ENCODE assay signal across 11 cellular contexts in the genomic region with DNA sequence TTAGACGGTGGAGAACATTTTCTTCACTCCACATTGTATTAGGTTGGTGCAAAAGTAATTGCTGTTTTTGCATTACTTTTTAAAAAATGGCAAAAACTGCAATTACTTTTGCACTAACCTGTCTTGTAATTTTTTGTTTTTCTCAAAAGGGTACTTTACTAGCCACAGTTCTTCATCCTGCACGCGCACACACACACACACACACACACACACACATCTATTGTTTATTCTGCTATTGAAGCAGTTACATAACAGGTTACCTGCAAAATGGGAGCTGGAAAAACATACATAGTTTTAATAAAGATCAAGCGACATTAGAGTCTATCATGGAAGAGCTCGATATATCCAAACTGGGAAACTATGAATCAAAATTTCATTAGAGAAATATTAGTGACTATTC.
DNase-seq lines count a peak whose midpoint lies in the region; ATAC-seq and TF ChIP-seq lines count a peak whose summit lies in the region.
"Had no signal": no experiment of that assay in that cellular context is flagged by ENCODE, and none has a peak within 500 bp of the region (broad histone marks: within the 10 kb centered on the region; RNA-seq: fewer than 3 reads in every experiment).

No MANE protein-coding gene starts in this region.

- no peaks in the 10 kb centered on the region for H3K36me3 Mint-ChIP-seq in activated CD4-positive, alpha-beta T cell treated with anti-CD3 and anti-CD28 coated beads, Interleukin-2, amount 10 ng/mL, durations not matched to agents 7 days and 5 days (ENCODE audit: low read depth)
- H3K36me3 Mint-ChIP-seq in activated CD4-positive, alpha-beta T cell treated with anti-CD3 and anti-CD28 coated beads for 36 hours (ENCODE audit: low read depth), result no peaks in the 10 kb centered on the region
- H3K36me3 Mint-ChIP-seq in naive thymus-derived CD4-positive, alpha-beta T cell, result no peaks in the 10 kb centered on the region
- H3K36me3 Mint-ChIP-seq: activated naive CD8-positive, alpha-beta T cell had no signal

- H3K27ac ChIP-seq in SU-DHL-6 (ENCODE audit: low read depth, low read length) (no peak overlapping the region), thyroid gland (no peak overlapping the region)
- H3K27ac ChIP-seq in naive thymus-derived CD4-positive, alpha-beta T cell (ENCODE audit: low read depth, low read length), result no peak overlapping the region
- H3K27ac ChIP-seq: SK-N-MC had no signal

- peaks cover 3 to 5% of the 10 kb centered on the region in 2 donors for H3K4me1 ChIP-seq in thyroid gland
- H3K4me1 ChIP-seq in naive thymus-derived CD4-positive, alpha-beta T cell (ENCODE audit: control insufficient read depth in 2 of 2, insufficient read depth in 2 of 2, low read length in 2 of 2), result no peaks in the 10 kb centered on the region

- no peak overlapping the region; the same call in 1 of the 2 replicates for H3K9ac ChIP-seq in SU-DHL-6 (ENCODE audit: low read length)

- no peaks in the 10 kb centered on the region for H3K27me3 ChIP-seq in SU-DHL-6 (ENCODE audit: low read length)
- H3K27me3 ChIP-seq in thyroid gland, result no peaks in the 10 kb centered on the region
- H3K27me3 ChIP-seq in naive thymus-derived CD4-positive, alpha-beta T cell (ENCODE audit: control insufficient read depth in 2 of 2, insufficient read depth in 2 of 2, low read length in 2 of 2), result no peaks in the 10 kb centered on the region

- H3K4me3 Mint-ChIP-seq in activated CD4-positive, alpha-beta T cell treated with anti-CD3 and anti-CD28 coated beads, Interleukin-2, amount 10 ng/mL, durations not matched to agents 7 days and 5 days, result peak overlapping the region; percentile 32
- no peak overlapping the region for H3K4me3 Mint-ChIP-seq in activated CD4-positive, alpha-beta T cell treated with anti-CD3 and anti-CD28 coated beads for 36 hours
- H3K4me3 Mint-ChIP-seq in naive thymus-derived CD4-positive, alpha-beta T cell, result peak overlapping the region in 4 of 10 donors; percentile 34 to 58 (median 38)

- intact Hi-C loops in activated CD4-positive, alpha-beta T cell treated with anti-CD3 and anti-CD28 coated beads for 36 hours (cut with DNase I, micrococcal nuclease), result loop anchor here (5.0 to 10.0 kb wide), 2 partner anchors 233 to 245 kb away; a partner anchor contains a TSS
- intact Hi-C loops in thyroid gland (cut with DNase I), result no loop called here
- intact Hi-C loops in naive thymus-derived CD4-positive, alpha-beta T cell (cut with micrococcal nuclease), result no loop called here

- no peak for ATAC-seq in activated CD4-positive, alpha-beta T cell treated with anti-CD3 and anti-CD28 coated beads for 36 hours
- peak; percentile 64 for ATAC-seq in left lobe of liver
- ATAC-seq in GM19324 (IDR thresholded peaks at IDR 0.05; ENCODE audit: low FRiP score, unreplicated experiment), result no peak
- ATAC-seq in naive thymus-derived CD4-positive, alpha-beta T cell, result no peak

- peaks cover 23% of the 10 kb centered on the region for H3K27me3 Mint-ChIP-seq in activated CD4-positive, alpha-beta T cell treated with anti-CD3 and anti-CD28 coated beads, Interleukin-2, amount 10 ng/mL, durations not matched to agents 7 days and 5 days
- peaks cover 22% of the 10 kb centered on the region for H3K27me3 Mint-ChIP-seq in activated CD4-positive, alpha-beta T cell treated with anti-CD3 and anti-CD28 coated beads for 36 hours
- H3K27me3 Mint-ChIP-seq in naive thymus-derived CD4-positive, alpha-beta T cell, result peaks cover 15 to 38% (median 27%) of the 10 kb centered on the region in 5 donors

- peaks cover 10% of the 10 kb centered on the region for H3K4me1 Mint-ChIP-seq in activated CD4-positive, alpha-beta T cell treated with anti-CD3 and anti-CD28 coated beads, Interleukin-2, amount 10 ng/mL, durations not matched to agents 7 days and 5 days
- H3K4me1 Mint-ChIP-seq in activated CD4-positive, alpha-beta T cell treated with anti-CD3 and anti-CD28 coated beads for 36 hours, result peaks cover 11% of the 10 kb centered on the region
- H3K4me1 Mint-ChIP-seq in naive thymus-derived CD4-positive, alpha-beta T cell, result peaks cover 0 to 12% (median 8%) of the 10 kb centered on the region in 7 donors

- H3K27ac Mint-ChIP-seq in activated CD4-positive, alpha-beta T cell treated with anti-CD3 and anti-CD28 coated beads, Interleukin-2, amount 10 ng/mL, durations not matched to agents 7 days and 5 days, result no peak overlapping the region
- no peak overlapping the region for H3K27ac Mint-ChIP-seq in activated CD4-positive, alpha-beta T cell treated with anti-CD3 and anti-CD28 coated beads for 36 hours
- no peak overlapping the region for H3K27ac Mint-ChIP-seq in naive thymus-derived CD4-positive, alpha-beta T cell
- H3K27ac Mint-ChIP-seq: activated naive CD8-positive, alpha-beta T cell had no signal

- POLR2A ChIA-PET in activated CD4-positive, alpha-beta T cell treated with anti-CD3 and anti-CD28 coated beads, Interleukin-2, amount 10 ng/mL, durations not matched to agents 7 days and 5 days (lab: Charles Lee), result no interaction called here
- POLR2A ChIA-PET in activated CD4-positive, alpha-beta T cell treated with anti-CD3 and anti-CD28 coated beads for 36 hours (lab: Charles Lee), result no interaction called here
- POLR2A ChIA-PET in naive thymus-derived CD4-positive, alpha-beta T cell (lab: Charles Lee), result no interaction called here

- H3K4me2 ChIP-seq in SU-DHL-6 (ENCODE audit: low read depth, low read length, poor library complexity, severe bottlenecking), result peak overlapping the region; percentile 54

- no peak for TF ChIP-seq POLR2A in thyroid gland (IDR thresholded peaks at IDR 0.05)

- H3K36me3 ChIP-seq in SU-DHL-6 (ENCODE audit: low read length) (no peaks in the 10 kb centered on the region), thyroid gland (no peaks in the 10 kb centered on the region)
- no peaks in the 10 kb centered on the region for H3K36me3 ChIP-seq in naive thymus-derived CD4-positive, alpha-beta T cell (ENCODE audit: control insufficient read depth in 2 of 3, insufficient read depth in 3 of 3, low read length in 3 of 3)
- H3K36me3 ChIP-seq: heart right ventricle had no signal

- no peaks in the 10 kb centered on the region for H3F3A ChIP-seq in SU-DHL-6 (ENCODE audit: insufficient read depth)

- no peak overlapping the region for H3K4me3 ChIP-seq in SU-DHL-6 (ENCODE audit: insufficient read depth, low read length, poor library complexity, severe bottlenecking)
- H3K4me3 ChIP-seq in thyroid gland (replicated peaks in 1 of 3), result no peak overlapping the region
- no peak overlapping the region for H3K4me3 ChIP-seq in naive thymus-derived CD4-positive, alpha-beta T cell (ENCODE audit: low read length)
- H3K4me3 ChIP-seq: SK-N-MC had no signal

- no peaks in the 10 kb centered on the region for H4K20me1 ChIP-seq in SU-DHL-6 (ENCODE audit: low read depth, low read length)

- CTCF ChIA-PET in activated CD4-positive, alpha-beta T cell treated with anti-CD3 and anti-CD28 coated beads, Interleukin-2, amount 10 ng/mL, durations not matched to agents 7 days and 5 days (lab: Charles Lee), result no interaction called here
- CTCF ChIA-PET in activated CD4-positive, alpha-beta T cell treated with anti-CD3 and anti-CD28 coated beads for 36 hours (lab: Charles Lee), result no interaction called here
- CTCF ChIA-PET in naive thymus-derived CD4-positive, alpha-beta T cell (lab: Charles Lee), result no interaction called here

- H3K9me3 ChIP-seq in SU-DHL-6 (ENCODE audit: insufficient read depth, low read length) (no peaks in the 10 kb centered on the region), thyroid gland (no peaks in the 10 kb centered on the region)
- no peaks in the 10 kb centered on the region for H3K9me3 ChIP-seq in naive thymus-derived CD4-positive, alpha-beta T cell (ENCODE audit: control insufficient read depth in 2 of 3, low read length in 3 of 3)
- H3K9me3 ChIP-seq: heart right ventricle had no signal

- H3K9me2 ChIP-seq in SU-DHL-6 (replicated peaks; ENCODE audit: insufficient read depth, low read length), result no peaks in the 10 kb centered on the region

- peaks cover under 1% of the 10 kb centered on the region for H3K9me3 Mint-ChIP-seq in activated CD4-positive, alpha-beta T cell treated with anti-CD3 and anti-CD28 coated beads, Interleukin-2, amount 10 ng/mL, durations not matched to agents 7 days and 5 days
- no peaks in the 10 kb centered on the region for H3K9me3 Mint-ChIP-seq in activated CD4-positive, alpha-beta T cell treated with anti-CD3 and anti-CD28 coated beads for 36 hours (ENCODE audit: low read depth)
- peaks cover 0 to 7% (median under 1%) of the 10 kb centered on the region in 11 donors for H3K9me3 Mint-ChIP-seq in naive thymus-derived CD4-positive, alpha-beta T cell

- TF ChIP-seq CTCF in SU-DHL-6 (IDR thresholded peaks at IDR 0.05; ENCODE audit: insufficient read depth, low read length, poor library complexity, severe bottlenecking) (no peak), thyroid gland (IDR thresholded peaks at IDR 0.05) (no peak)

- H2AFZ ChIP-seq in SU-DHL-6 (ENCODE audit: low read depth, low read length, severe bottlenecking), result peak overlapping the region; percentile 91

- DNase-seq in activated CD4-positive, alpha-beta T cell treated with anti-CD3 and anti-CD28 coated beads, Interleukin-2, amount 10 ng/mL, durations not matched to agents 7 days and 5 days, result no peak
- no peak for DNase-seq in activated CD4-positive, alpha-beta T cell treated with anti-CD3 and anti-CD28 coated beads for 36 hours
- DNase-seq in left lobe of liver (ENCODE audit: low spot score) (no peak), thyroid gland (peak; percentile 4 to 10)
- no peak for DNase-seq in central memory CD4-positive, alpha-beta T cell
- DNase-seq in naive thymus-derived CD4-positive, alpha-beta T cell, result no peak

- H3K79me2 ChIP-seq in SU-DHL-6 (ENCODE audit: insufficient read depth, low read length), result no peaks in the 10 kb centered on the region

- 67 to 86% methylated on average over 5 of the region's 5 CpGs for WGBS in thyroid gland, 2 donors

Comparison
In these comparisons a context has a peak if more than half of its experiments do, and no peak if none do; other contexts are left out.
1. DNase-seq: peak in thyroid gland (2 of 2); none in activated CD4-positive, alpha-beta T cell treated with anti-CD3 and anti-CD28 coated beads, Interleukin-2, amount 10 ng/mL, durations not matched to agents 7 days and 5 days (single experiment), activated CD4-positive, alpha-beta T cell treated with anti-CD3 and anti-CD28 coated beads for 36 hours (single experiment), left lobe of liver (single experiment), central memory CD4-positive, alpha-beta T cell (single experiment) and naive thymus-derived CD4-positive, alpha-beta T cell (0 of 9).
2. intact Hi-C loops: an anchor here in activated CD4-positive, alpha-beta T cell treated with anti-CD3 and anti-CD28 coated beads for 36 hours (5.0 to 10.0 kb wide); none called in thyroid gland and naive thymus-derived CD4-positive, alpha-beta T cell.